9 cellular contexts compared by ENCODE assay signal in genomic region chr12:118714051-118714460, GRCh38.
DNase-seq lines count a peak whose midpoint lies in the region; ATAC-seq and TF ChIP-seq lines count a peak whose summit lies in the region.
"Had no signal": no experiment of that assay in that cellular context is flagged by ENCODE, and none has a peak within 500 bp of the region (broad histone marks: within the 10 kb centered on the region; RNA-seq: fewer than 3 reads in every experiment).

No MANE protein-coding gene starts in this region.

- H3K27ac Mint-ChIP-seq in MCF 10A (ENCODE audit: low read depth, unreplicated experiment) (no peak overlapping the region), HFFc6 (no peak overlapping the region)
- no peak overlapping the region for H3K27ac Mint-ChIP-seq in activated CD4-positive, alpha-beta memory T cell treated with anti-CD3 and anti-CD28 coated beads, Interleukin-2, amount 10 ng/mL, durations not matched to agents 7 days and 5 days
- no peak overlapping the region for H3K27ac Mint-ChIP-seq in naive thymus-derived CD4-positive, alpha-beta T cell
- no peak overlapping the region for H3K27ac Mint-ChIP-seq in CD4-positive, alpha-beta T cell
- H3K27ac Mint-ChIP-seq: activated naive CD8-positive, alpha-beta T cell treated with anti-CD3 and anti-CD28 coated beads, Interleukin-2, amount 10 ng/mL, durations not matched to agents 7 days and 5 days had no signal

- H3K9me3 Mint-ChIP-seq in MCF 10A (ENCODE audit: unreplicated experiment) (peaks cover 28% of the 10 kb centered on the region), HFFc6 (peaks cover 49% of the 10 kb centered on the region)
- no peaks in the 10 kb centered on the region for H3K9me3 Mint-ChIP-seq in activated CD4-positive, alpha-beta memory T cell treated with anti-CD3 and anti-CD28 coated beads, Interleukin-2, amount 10 ng/mL, durations not matched to agents 7 days and 5 days
- H3K9me3 Mint-ChIP-seq in naive thymus-derived CD4-positive, alpha-beta T cell, result peaks cover 0 to 14% (median 3%) of the 10 kb centered on the region in 11 donors
- H3K9me3 Mint-ChIP-seq in CD4-positive, alpha-beta T cell, result no peaks in the 10 kb centered on the region
- H3K9me3 Mint-ChIP-seq: activated naive CD8-positive, alpha-beta T cell treated with anti-CD3 and anti-CD28 coated beads, Interleukin-2, amount 10 ng/mL, durations not matched to agents 7 days and 5 days had no signal

- H3K4me1 Mint-ChIP-seq in MCF 10A (ENCODE audit: insufficient read depth, unreplicated experiment) (no peaks in the 10 kb centered on the region), HFFc6 (ENCODE audit: low read depth) (no peaks in the 10 kb centered on the region)
- no peaks in the 10 kb centered on the region for H3K4me1 Mint-ChIP-seq in activated CD4-positive, alpha-beta memory T cell treated with anti-CD3 and anti-CD28 coated beads, Interleukin-2, amount 10 ng/mL, durations not matched to agents 7 days and 5 days
- H3K4me1 Mint-ChIP-seq in naive thymus-derived CD4-positive, alpha-beta T cell, result no peaks in the 10 kb centered on the region
- H3K4me1 Mint-ChIP-seq in CD4-positive, alpha-beta T cell (ENCODE audit: low read depth), result no peaks in the 10 kb centered on the region
- H3K4me1 Mint-ChIP-seq: activated naive CD8-positive, alpha-beta T cell treated with anti-CD3 and anti-CD28 coated beads, Interleukin-2, amount 10 ng/mL, durations not matched to agents 7 days and 5 days had no signal

- intact Hi-C loops in MCF 10A (cut with micrococcal nuclease), result no loop called here
- intact Hi-C loops in breast epithelium (cut with DNase I; ENCODE audit: low total_unique reads), result no loop called here
- intact Hi-C loops in naive thymus-derived CD4-positive, alpha-beta T cell (cut with micrococcal nuclease), result no loop called here
- intact Hi-C loops in CD4-positive, alpha-beta T cell (cut with DNase I, micrococcal nuclease), result no loop called here

- no TSS peak for BruUV-seq in MCF 10A (replicated peaks; lab: Mats Ljungman, UMichigan)

- DNase-seq in MCF 10A (ENCODE audit: unreplicated experiment) (peak; percentile 1), breast epithelium (ENCODE audit: low spot score in 2 of 2) (no peak), HFFc6 (no peak), NCI-H2171 (lab: John Stamatoyannopoulos, UW) (peak; percentile 50), midbrain (lab: John Stamatoyannopoulos, UW) (peak; percentile 26)
- DNase-seq in activated CD4-positive, alpha-beta memory T cell treated with anti-CD3 and anti-CD28 coated beads, Interleukin-2, amount 10 ng/mL, durations not matched to agents 7 days and 5 days, result peak; percentile 26
- no peak for DNase-seq in naive thymus-derived CD4-positive, alpha-beta T cell
- DNase-seq in CD4-positive, alpha-beta T cell, result no peak
- DNase-seq: activated naive CD8-positive, alpha-beta T cell treated with anti-CD3 and anti-CD28 coated beads, Interleukin-2, amount 10 ng/mL, durations not matched to agents 7 days and 5 days had no signal

- H3K27me3 Mint-ChIP-seq in MCF 10A (ENCODE audit: insufficient read depth, unreplicated experiment) (no peaks in the 10 kb centered on the region), HFFc6 (ENCODE audit: insufficient read depth) (no peaks in the 10 kb centered on the region)
- no peaks in the 10 kb centered on the region for H3K27me3 Mint-ChIP-seq in activated CD4-positive, alpha-beta memory T cell treated with anti-CD3 and anti-CD28 coated beads, Interleukin-2, amount 10 ng/mL, durations not matched to agents 7 days and 5 days
- H3K27me3 Mint-ChIP-seq in naive thymus-derived CD4-positive, alpha-beta T cell, result peaks cover 0 to 14% (median 0%) of the 10 kb centered on the region in 5 donors
- no peaks in the 10 kb centered on the region for H3K27me3 Mint-ChIP-seq in CD4-positive, alpha-beta T cell
- H3K27me3 Mint-ChIP-seq: activated naive CD8-positive, alpha-beta T cell treated with anti-CD3 and anti-CD28 coated beads, Interleukin-2, amount 10 ng/mL, durations not matched to agents 7 days and 5 days had no signal

- no peak for ATAC-seq in naive thymus-derived CD4-positive, alpha-beta T cell
- no peak for ATAC-seq in CD4-positive, alpha-beta T cell (ENCODE audit: poor library complexity)

- peaks cover 0 to 4% of the 10 kb centered on the region in 2 donors for H3K27me3 ChIP-seq in breast epithelium
- no peaks in the 10 kb centered on the region for H3K27me3 ChIP-seq in naive thymus-derived CD4-positive, alpha-beta T cell (ENCODE audit: control insufficient read depth in 2 of 2, insufficient read depth in 2 of 2, low read length in 2 of 2)
- no peaks in the 10 kb centered on the region for H3K27me3 ChIP-seq in CD4-positive, alpha-beta T cell (ENCODE audit: control insufficient read depth, insufficient read depth, low read length)

- no peak overlapping the region for H3K4me3 Mint-ChIP-seq in MCF 10A (ENCODE audit: unreplicated experiment)
- no peak overlapping the region for H3K4me3 Mint-ChIP-seq in HFFc6
- H3K4me3 Mint-ChIP-seq in activated CD4-positive, alpha-beta memory T cell treated with anti-CD3 and anti-CD28 coated beads, Interleukin-2, amount 10 ng/mL, durations not matched to agents 7 days and 5 days, result no peak overlapping the region
- no peak overlapping the region for H3K4me3 Mint-ChIP-seq in naive thymus-derived CD4-positive, alpha-beta T cell
- no peak overlapping the region for H3K4me3 Mint-ChIP-seq in CD4-positive, alpha-beta T cell
- H3K4me3 Mint-ChIP-seq: activated naive CD8-positive, alpha-beta T cell treated with anti-CD3 and anti-CD28 coated beads, Interleukin-2, amount 10 ng/mL, durations not matched to agents 7 days and 5 days had no signal

- no peak for TF ChIP-seq POLR2A in breast epithelium (IDR thresholded peaks at IDR 0.05)

- no peak overlapping the region for H3K4me3 ChIP-seq in breast epithelium
- H3K4me3 ChIP-seq in naive thymus-derived CD4-positive, alpha-beta T cell (ENCODE audit: low read length), result no peak overlapping the region

- no peak overlapping the region for H3K27ac ChIP-seq in breast epithelium
- H3K27ac ChIP-seq in naive thymus-derived CD4-positive, alpha-beta T cell (ENCODE audit: low read depth, low read length), result no peak overlapping the region
- no peak overlapping the region for H3K27ac ChIP-seq in CD4-positive, alpha-beta T cell (ENCODE audit: low read depth, low read length)

- peaks cover 6% of the 10 kb centered on the region for H3K36me3 Mint-ChIP-seq in MCF 10A (ENCODE audit: insufficient read depth, unreplicated experiment)
- H3K36me3 Mint-ChIP-seq in HFFc6 (ENCODE audit: low read depth), result peaks cover 4% of the 10 kb centered on the region; the same call in 1 of the 2 replicates
- H3K36me3 Mint-ChIP-seq in activated CD4-positive, alpha-beta memory T cell treated with anti-CD3 and anti-CD28 coated beads, Interleukin-2, amount 10 ng/mL, durations not matched to agents 7 days and 5 days (ENCODE audit: low read depth), result no peaks in the 10 kb centered on the region
- H3K36me3 Mint-ChIP-seq in naive thymus-derived CD4-positive, alpha-beta T cell, result no peaks in the 10 kb centered on the region
- H3K36me3 Mint-ChIP-seq in CD4-positive, alpha-beta T cell (ENCODE audit: low read depth), result no peaks in the 10 kb centered on the region
- H3K36me3 Mint-ChIP-seq: activated naive CD8-positive, alpha-beta T cell treated with anti-CD3 and anti-CD28 coated beads, Interleukin-2, amount 10 ng/mL, durations not matched to agents 7 days and 5 days had no signal

- H3K36me3 ChIP-seq in breast epithelium, result no peaks in the 10 kb centered on the region
- H3K36me3 ChIP-seq in naive thymus-derived CD4-positive, alpha-beta T cell (ENCODE audit: control insufficient read depth in 2 of 3, insufficient read depth in 3 of 3, low read length in 3 of 3), result no peaks in the 10 kb centered on the region

- POLR2A ChIA-PET in MCF 10A (lab: Yijun Ruan, JAX), result no interaction called here
- POLR2A ChIA-PET in activated CD4-positive, alpha-beta memory T cell treated with anti-CD3 and anti-CD28 coated beads, Interleukin-2, amount 10 ng/mL, durations not matched to agents 7 days and 5 days (lab: Charles Lee), result no interaction called here
- POLR2A ChIA-PET in naive thymus-derived CD4-positive, alpha-beta T cell (lab: Charles Lee), result no interaction called here
- POLR2A ChIA-PET in CD4-positive, alpha-beta T cell (lab: Charles Lee), result no interaction called here

- TF ChIP-seq CTCF in MCF 10A (IDR thresholded peaks at IDR 0.05; ENCODE audit: unreplicated experiment) (no peak), breast epithelium (IDR thresholded peaks at IDR 0.05) (no peak), HFFc6 (IDR thresholded peaks at IDR 0.05) (peak; percentile 61)
- no peak for TF ChIP-seq CTCF in CD4-positive, alpha-beta T cell (IDR thresholded peaks at IDR 0.05)

- no peaks in the 10 kb centered on the region for H3K4me1 ChIP-seq in breast epithelium
- H3K4me1 ChIP-seq in naive thymus-derived CD4-positive, alpha-beta T cell (ENCODE audit: control insufficient read depth in 2 of 2, insufficient read depth in 2 of 2, low read length in 2 of 2), result no peaks in the 10 kb centered on the region

- CTCF ChIA-PET in MCF 10A (lab: Yijun Ruan, JAX), result interaction anchor here (1.4 kb wide), 1 partner anchor 9 kb away, joined by 4 read pairs; no protein-coding TSS in a partner anchor
- CTCF ChIA-PET in activated CD4-positive, alpha-beta memory T cell treated with anti-CD3 and anti-CD28 coated beads, Interleukin-2, amount 10 ng/mL, durations not matched to agents 7 days and 5 days (lab: Charles Lee), result no interaction called here
- CTCF ChIA-PET in naive thymus-derived CD4-positive, alpha-beta T cell (lab: Charles Lee), result no interaction called here
- CTCF ChIA-PET in CD4-positive, alpha-beta T cell (lab: Charles Lee), result no interaction called here

- no peaks in the 10 kb centered on the region for H3K9me3 ChIP-seq in breast epithelium
- H3K9me3 ChIP-seq in naive thymus-derived CD4-positive, alpha-beta T cell (ENCODE audit: control insufficient read depth in 2 of 3, low read length in 3 of 3), result no peaks in the 10 kb centered on the region
- no peaks in the 10 kb centered on the region for H3K9me3 ChIP-seq in CD4-positive, alpha-beta T cell (ENCODE audit: control insufficient read depth, low read length)

Comparison
In these comparisons a context has a peak if more than half of its experiments do, and no peak if none do; other contexts are left out.
1. DNase-seq: peak in MCF 10A (single experiment), NCI-H2171 (single experiment), activated CD4-positive, alpha-beta memory T cell treated with anti-CD3 and anti-CD28 coated beads, Interleukin-2, amount 10 ng/mL, durations not matched to agents 7 days and 5 days (single experiment) and midbrain (single experiment); none in breast epithelium (0 of 2), HFFc6 (single experiment), naive thymus-derived CD4-positive, alpha-beta T cell (0 of 9) and CD4-positive, alpha-beta T cell (0 of 10).